9 cellular contexts compared by ENCODE assay signal in genomic region chr11:70788247-70789022, GRCh38.
A peak's percentile ranks its signal among the peaks of the same experiment; 100 is the strongest.
DNase-seq lines count a peak whose midpoint lies in the region; ATAC-seq, FAIRE-seq and TF ChIP-seq lines count a peak whose summit lies in the region.
"Had no signal": no experiment of that assay in that cellular context is flagged by ENCODE, and none has a peak within 500 bp of the region (broad histone marks: within the 10 kb centered on the region; RNA-seq: fewer than 3 reads in every experiment).

No MANE protein-coding gene starts in this region.

- peaks cover 8% of the 10 kb centered on the region for H3K9me3 ChIP-seq in WERI-Rb-1 (ENCODE audit: severe bottlenecking)

- ATAC-seq in GM21526 (IDR thresholded peaks at IDR 0.05; ENCODE audit: low FRiP score, unreplicated experiment) = no peak

- H3K4me3 ChIP-seq in epithelial cell of proximal tubule (ENCODE audit: low read depth, low read length) = no peak overlapping the region
- no peak overlapping the region for H3K4me3 ChIP-seq in skeletal muscle cell (ENCODE audit: low read depth, low read length)
- H3K4me3 ChIP-seq in WERI-Rb-1 (ENCODE audit: low read depth, low read length) = no peak overlapping the region

- peak; percentile 80 for FAIRE-seq in RCC 7860 (lab: Jason Lieb, UNC)

- TF ChIP-seq CTCF in epithelial cell of proximal tubule (conservative IDR thresholded peaks at IDR 0.05; ENCODE audit: low read depth, low read length) (no peak), WERI-Rb-1 (IDR thresholded peaks at IDR 0.05; ENCODE audit: low read depth, low read length) (no peak)

- H3K27me3 ChIP-seq in WERI-Rb-1 (ENCODE audit: insufficient read depth, low read depth, severe bottlenecking) = no peaks in the 10 kb centered on the region

- DNase-seq in GM04504 (ENCODE audit: low read depth) (peak; percentile 39), RCC 7860 (ENCODE audit: low spot score) (peak; percentile 59), epithelial cell of proximal tubule (ENCODE audit: low read depth) (peak; percentile 19), skeletal muscle cell (ENCODE audit: low read depth) (peak; percentile 23), DMS153 treated with DMSO at 0.1 percent for 48 hours (lab: John Stamatoyannopoulos, UW; ENCODE audit: unreplicated experiment) (no peak), WERI-Rb-1 (no peak)
- no peak for DNase-seq in activated CD4-positive, CD25-positive, alpha-beta regulatory T cell treated with anti-CD3 and anti-CD28 coated beads, Interleukin-2, amount 50 U/mL, for 72 hours
- DNase-seq: caudate nucleus had no signal

- no peaks in the 10 kb centered on the region for H3K36me3 ChIP-seq in WERI-Rb-1

- no peak overlapping the region for H3K27ac ChIP-seq in WERI-Rb-1

Comparison
In these comparisons a context has a peak if more than half of its experiments do, and no peak if none do; other contexts are left out.
1. DNase-seq: peak in GM04504 (single experiment), RCC 7860 (single experiment), epithelial cell of proximal tubule (single experiment) and skeletal muscle cell (single experiment); none in activated CD4-positive, CD25-positive, alpha-beta regulatory T cell treated with anti-CD3 and anti-CD28 coated beads, Interleukin-2, amount 50 U/mL, for 72 hours (single experiment), DMS153 treated with DMSO at 0.1 percent for 48 hours (single experiment) and WERI-Rb-1 (single experiment).